In genomic region chr13:36432106-36432544, GRCh38 we compare ENCODE assay signal across 8 cellular contexts. TPM values are rescaled to one million over a fixed set of nuclear protein-coding genes. Genes with fewer than 3 reads are reported as not detected.
A peak's percentile ranks its signal among the peaks of the same experiment; 100 is the strongest.
DNase-seq lines count a peak whose midpoint lies in the region; ATAC-seq lines count a peak whose summit lies in the region.

Gene CCNA1 (plus strand): TSS chr13:36432495. CDS start chr13:36433057, 562 bp downstream.

- H3K4me3 ChIP-seq in mesodermal cell (ENCODE audit: extremely low read depth, insufficient read depth, low read length, poor library complexity, severe bottlenecking) (peak within 1 kb of the TSS; percentile 42), urinary bladder (ENCODE audit: low read depth, low read length) (peak within 1 kb of the TSS; percentile 38)

- H3K36me3 ChIP-seq in mesodermal cell (ENCODE audit: control insufficient read depth, insufficient read depth, low read length), result no peaks in the 10 kb centered on the region
- no peaks in the 10 kb centered on the region for H3K36me3 ChIP-seq in urinary bladder (ENCODE audit: insufficient read depth)

- H3K27ac ChIP-seq in mesodermal cell (ENCODE audit: low read depth, low read length, severe bottlenecking) (no peak within 1 kb of the TSS), urinary bladder (ENCODE audit: low read depth) (no peak within 1 kb of the TSS)

- no peaks in the 10 kb centered on the region for H3K9me3 ChIP-seq in mesodermal cell (ENCODE audit: control insufficient read depth, low read length)

- H3K4me1 ChIP-seq in mesodermal cell (ENCODE audit: control insufficient read depth, insufficient read depth, low read length, poor library complexity, severe bottlenecking), result peaks cover 7% of the 10 kb centered on the region
- H3K4me1 ChIP-seq in urinary bladder (ENCODE audit: insufficient read depth), result peaks cover 4% of the 10 kb centered on the region

- peak; percentile 80 for DNase-seq in ELF-1 (ENCODE audit: low read depth, low spot score)
- peak; percentile 84 to 93 for DNase-seq in SHP77 (lab: John Stamatoyannopoulos, UW)
- DNase-seq in dermis microvascular lymphatic vessel endothelial cell (ENCODE audit: low read depth in 2 of 2), result peak in 1 of 2 donors; percentile 34
- DNase-seq in KG1 (lab: John Stamatoyannopoulos, UW), result no peak

- ATAC-seq in HG02642 (IDR thresholded peaks at IDR 0.05; ENCODE audit: poor library complexity, unreplicated experiment) (peak; percentile 46), GM18873 (IDR thresholded peaks at IDR 0.05; ENCODE audit: low FRiP score, unreplicated experiment) (no peak)

- 0% methylated on average over 25 to 30 of the region's 46 CpGs for WGBS in mesodermal cell (ENCODE audit: insufficient coverage in 2 of 2), 2 experiments
- WGBS in urinary bladder, result under 1% methylated on average over 46 of the region's 46 CpGs

RNA-seq across cellular contexts. Expression of gene CCNA1, which starts in this region (rescaled TPM):
- total RNA-seq in dermis microvascular lymphatic vessel endothelial cell (0.63 and 18.7 TPM in 2 replicates), urinary bladder (not detected)
- polyA plus RNA-seq in mesodermal cell (2013, experiment 1 of 2), result 0.48 TPM
- not detected for polyA plus RNA-seq in mesodermal cell (2013, experiment 2 of 2)
- 0.24 TPM for polyA plus RNA-seq in urinary bladder
